8 cellular contexts compared by ENCODE assay signal in genomic region chr21:39444406-39445145, GRCh38. TPM values are rescaled to one million over a fixed set of nuclear protein-coding genes. Genes with fewer than 3 reads are reported as not detected.
A peak's percentile ranks its signal among the peaks of the same experiment; 100 is the strongest.
DNase-seq lines count a peak whose midpoint lies in the region; ATAC-seq lines count a peak whose summit lies in the region.

No MANE protein-coding gene starts in this region.

- H3K36me3 Mint-ChIP-seq in natural killer cell treated with Interleukin-12 subunit alpha and Interleukin-12 subunit beta and Interleukin-15 and Interleukin-18, amount 100 ng/mL, for 72 hours, result peaks cover 5% of the 10 kb centered on the region

- no peaks in the 10 kb centered on the region for H3K9me3 ChIP-seq in SJCRH30 (replicated peaks)

- H3K27me3 Mint-ChIP-seq in natural killer cell treated with Interleukin-12 subunit alpha and Interleukin-12 subunit beta and Interleukin-15 and Interleukin-18, amount 100 ng/mL, for 72 hours, result peaks cover 24 to 42% of the 10 kb centered on the region in 2 donors

- H3K9me3 Mint-ChIP-seq in natural killer cell treated with Interleukin-12 subunit alpha and Interleukin-12 subunit beta and Interleukin-15 and Interleukin-18, amount 100 ng/mL, for 72 hours, result no peaks in the 10 kb centered on the region

- no peak for ATAC-seq in natural killer cell treated with Interleukin-12 subunit alpha and Interleukin-12 subunit beta and Interleukin-15 and Interleukin-18, amount 100 ng/mL, for 72 hours
- ATAC-seq in HG03196 (IDR thresholded peaks at IDR 0.05; ENCODE audit: unreplicated experiment) (no peak), HG03139 (IDR thresholded peaks at IDR 0.05; ENCODE audit: unreplicated experiment) (no peak)

- H3K4me3 ChIP-seq in SJCRH30, result peak overlapping the region; percentile 81

- DNase-seq in NCI-H2227 (lab: John Stamatoyannopoulos, UW; ENCODE audit: unreplicated experiment) (peak; percentile 38), NCI-H2227 treated with DMSO at 0.1 percent for 48 hours (lab: John Stamatoyannopoulos, UW) (no peak), SJCRH30 (peak; percentile 14 to 39), epithelial cell of prostate (ENCODE audit: low read depth, low spot score) (no peak), Ammon's horn (ENCODE audit: low spot score) (no peak)
- no peak for DNase-seq in natural killer cell treated with Interleukin-12 subunit alpha and Interleukin-12 subunit beta and Interleukin-15 and Interleukin-18, amount 100 ng/mL, for 72 hours (ENCODE audit: low spot score)

- H3K27me3 ChIP-seq in SJCRH30, result no peaks in the 10 kb centered on the region

- peak overlapping the region; percentile 92 for H3K4me3 Mint-ChIP-seq in natural killer cell treated with Interleukin-12 subunit alpha and Interleukin-12 subunit beta and Interleukin-15 and Interleukin-18, amount 100 ng/mL, for 72 hours

- H3K36me3 ChIP-seq in SJCRH30, result no peaks in the 10 kb centered on the region

- peaks cover 15% of the 10 kb centered on the region in 2 donors for H3K4me1 Mint-ChIP-seq in natural killer cell treated with Interleukin-12 subunit alpha and Interleukin-12 subunit beta and Interleukin-15 and Interleukin-18, amount 100 ng/mL, for 72 hours (ENCODE audit: low read depth in 2 of 2)

- peak overlapping the region; percentile 79 to 84 for H3K27ac Mint-ChIP-seq in natural killer cell treated with Interleukin-12 subunit alpha and Interleukin-12 subunit beta and Interleukin-15 and Interleukin-18, amount 100 ng/mL, for 72 hours

- H3K4me1 ChIP-seq in SJCRH30, result peaks cover 13% of the 10 kb centered on the region

- H3K27ac ChIP-seq in SJCRH30, result no peak overlapping the region; the same call in 1 of the 2 replicates
- H3K27ac ChIP-seq in epithelial cell of prostate, result peak overlapping the region; percentile 66

RNA-seq across cellular contexts. Expression of gene LCA5L, which starts 1.0 kb away (rescaled TPM):
- not detected in 2 replicates for total RNA-seq in SJCRH30 (2014; rRNA removed; shearing (Covaris generic))
- total RNA-seq in natural killer cell treated with Interleukin-12 subunit alpha and Interleukin-12 subunit beta and Interleukin-15 and Interleukin-18, amount 100 ng/mL, for 72 hours, result not detected

RNA-seq across cellular contexts. Expression of gene SH3BGR, which starts 7.2 kb away (rescaled TPM):
- 8.3 and 9.6 TPM in 2 replicates for total RNA-seq in SJCRH30 (2014; rRNA removed; shearing (Covaris generic))
- total RNA-seq in natural killer cell treated with Interleukin-12 subunit alpha and Interleukin-12 subunit beta and Interleukin-15 and Interleukin-18, amount 100 ng/mL, for 72 hours, result under 1 TPM in 1 of 2 donors, not detected in 1; 0.83 TPM

Comparison
In these comparisons a context has a peak if more than half of its experiments do, and no peak if none do; other contexts are left out.
1. DNase-seq: peak in NCI-H2227 (single experiment) and SJCRH30 (2 of 2); none in NCI-H2227 treated with DMSO at 0.1 percent for 48 hours (single experiment), epithelial cell of prostate (single experiment), natural killer cell treated with Interleukin-12 subunit alpha and Interleukin-12 subunit beta and Interleukin-15 and Interleukin-18, amount 100 ng/mL, for 72 hours (single experiment) and Ammon's horn (single experiment).